In the genomic region with DNA sequence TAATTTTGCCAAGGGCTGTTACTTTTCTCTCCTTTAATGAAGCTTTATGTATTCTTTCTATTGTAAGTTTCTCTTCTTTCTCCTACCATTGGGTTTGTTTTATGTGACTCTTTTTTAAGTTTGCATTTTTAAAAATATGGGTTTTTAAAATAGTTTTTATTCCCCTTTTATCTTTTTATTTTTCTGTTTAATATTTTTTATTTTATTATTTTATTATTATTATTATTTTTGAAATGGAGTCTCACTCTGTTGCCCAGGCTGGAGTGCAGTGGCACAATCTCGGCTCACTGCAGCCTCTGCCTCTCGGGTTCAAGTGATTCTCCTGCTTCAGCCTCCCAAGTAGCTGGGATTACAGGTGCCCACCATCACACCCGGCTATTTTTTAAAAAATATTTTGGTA, we compare ENCODE assay signal across 12 cellular contexts. TPM values are rescaled to one million over a fixed set of nuclear protein-coding genes. Genes with fewer than 3 reads are reported as not detected.
DNase-seq lines count a peak whose midpoint lies in the region; ATAC-seq, FAIRE-seq and TF ChIP-seq lines count a peak whose summit lies in the region.
"Not testable (repeated sequence)": the region's sequence is repeated elsewhere in the genome, so short reads cannot be mapped to it uniquely, and the experiment has no call there.
"Had no signal": no experiment of that assay in that cellular context is flagged by ENCODE, and none has a peak within 500 bp of the region (broad histone marks: within the 10 kb centered on the region; RNA-seq: fewer than 3 reads in every experiment).

No MANE protein-coding gene starts in this region.

- POLR2A ChIA-PET in MCF 10A (lab: Yijun Ruan, JAX) = interaction anchor here (0.8 to 8.5 kb wide), 8 partner anchors 11 to 125 kb away, joined by 3 to 85 read pairs (median 7); a partner anchor contains a TSS

- intact Hi-C loops in MCF 10A (cut with micrococcal nuclease) = not testable (repeated sequence)

- not testable (repeated sequence) for H3K27me3 Mint-ChIP-seq in MCF 10A (ENCODE audit: insufficient read depth, unreplicated experiment)

- FAIRE-seq in G401.6 (lab: Jason Lieb, UNC) = peak; percentile 84
- not testable (repeated sequence) for FAIRE-seq in keratinocyte (lab: Jason Lieb, UNC)

- H3K27ac Mint-ChIP-seq in MCF 10A (ENCODE audit: low read depth, unreplicated experiment) = peak overlapping the region; percentile 65

- DNase-seq in RWPE2 (ENCODE audit: low spot score); MCF 10A (ENCODE audit: unreplicated experiment); keratinocyte (ENCODE audit: low read depth, low spot score); smooth muscle cell (lab: John Stamatoyannopoulos, UW; ENCODE audit: unreplicated experiment): not testable (repeated sequence)

- BruUV-seq in MCF 10A (replicated peaks; lab: Mats Ljungman, UMichigan) = not testable (repeated sequence)

- H3K27ac ChIP-seq in OCI-LY1 (ENCODE audit: low read depth, low read length, poor library complexity, severe bottlenecking); keratinocyte (ENCODE audit: control insufficient read depth, insufficient read depth, low read length): not testable (repeated sequence)
- peak overlapping the region; percentile 24 for H3K27ac ChIP-seq in RWPE2 (ENCODE audit: poor library complexity, severe bottlenecking)
- peak overlapping the region; percentile 49 for H3K27ac ChIP-seq in smooth muscle cell (ENCODE audit: low read depth)

- not testable (repeated sequence) for H3K9me2 ChIP-seq in OCI-LY1 (ENCODE audit: low read depth, low read length)

- not testable (repeated sequence) for H3K27me3 ChIP-seq in OCI-LY1 (ENCODE audit: insufficient read depth, low read length); RWPE2 (ENCODE audit: insufficient read depth, poor library complexity, severe bottlenecking); keratinocyte (ENCODE audit: control insufficient read depth, extremely low read depth, insufficient read depth, low read length); smooth muscle cell (ENCODE audit: low read depth)

- H3K36me3 Mint-ChIP-seq in MCF 10A (ENCODE audit: insufficient read depth, unreplicated experiment) = not testable (repeated sequence)

- not testable (repeated sequence) for H4K20me1 ChIP-seq in OCI-LY1 (ENCODE audit: insufficient read depth, low read length); keratinocyte (ENCODE audit: control insufficient read depth, extremely low read depth, insufficient read depth, low read length)
- peaks cover 72% of the 10 kb centered on the region for H4K20me1 ChIP-seq in smooth muscle cell (ENCODE audit: low read depth)

- CTCF ChIA-PET in MCF 10A (lab: Yijun Ruan, JAX) = interaction anchor here (0.7 to 1.5 kb wide), 6 partner anchors 9 to 146 kb away, joined by 3 to 7 read pairs (median 4); no protein-coding TSS in a partner anchor

- H3K4me1 Mint-ChIP-seq in MCF 10A (ENCODE audit: insufficient read depth, unreplicated experiment) = peaks cover 22% of the 10 kb centered on the region

- WGBS in smooth muscle cell (ENCODE audit: low lambda C conversion rate) = 95% methylated on average over 3 of the region's 3 CpGs

- peaks cover 76% of the 10 kb centered on the region for H3K4me1 ChIP-seq in OCI-LY1 (ENCODE audit: insufficient read depth, low read length, severe bottlenecking)
- peaks cover 26% of the 10 kb centered on the region for H3K4me1 ChIP-seq in RWPE2 (ENCODE audit: insufficient read depth, poor library complexity, severe bottlenecking)
- peaks cover 17% of the 10 kb centered on the region for H3K4me1 ChIP-seq in keratinocyte (ENCODE audit: control insufficient read depth, extremely low read depth, insufficient read depth, low read length)
- H3K4me1 ChIP-seq in smooth muscle cell (ENCODE audit: low read depth) = peaks cover 14% of the 10 kb centered on the region

- H3K4me2 ChIP-seq in OCI-LY1 (ENCODE audit: low read length) = peak overlapping the region; percentile 55; the same call in 1 of the 2 replicates
- peak overlapping the region; percentile 95 for H3K4me2 ChIP-seq in keratinocyte (ENCODE audit: control insufficient read depth, extremely low read depth, insufficient read depth, low read depth, low read length)
- peak overlapping the region; percentile 75 for H3K4me2 ChIP-seq in smooth muscle cell

- H3K79me2 ChIP-seq in OCI-LY1 (ENCODE audit: insufficient read depth, low read length) (peaks cover 47% of the 10 kb centered on the region), smooth muscle cell (ENCODE audit: low read depth) (peaks cover 86% of the 10 kb centered on the region)
- not testable (repeated sequence) for H3K79me2 ChIP-seq in keratinocyte (ENCODE audit: control insufficient read depth, insufficient read depth, low read length)

- H3K36me3 ChIP-seq in OCI-LY1 (ENCODE audit: insufficient read depth, low read length); RWPE2 (ENCODE audit: low read depth); keratinocyte (ENCODE audit: control insufficient read depth in 2 of 2, extremely low read depth in 1 of 2, insufficient read depth in 2 of 2, low read length in 2 of 2); smooth muscle cell (ENCODE audit: low read depth): not testable (repeated sequence)

- H3K9me1 ChIP-seq in keratinocyte (ENCODE audit: control insufficient read depth, extremely low read depth, insufficient read depth, low read length) = not testable (repeated sequence)

- not testable (repeated sequence) for H3K9ac ChIP-seq in OCI-LY1 (ENCODE audit: low read length); keratinocyte (ENCODE audit: control insufficient read depth, extremely low read depth, insufficient read depth, low read length); smooth muscle cell (ENCODE audit: low read depth)

- ATAC-seq in RWPE2 (ENCODE audit: low read depth) = not testable (repeated sequence)

- not testable (repeated sequence) for H3F3A ChIP-seq in OCI-LY1 (ENCODE audit: insufficient read depth, low read length); smooth muscle cell (ENCODE audit: low read depth)

- not testable (repeated sequence) for H3K9me3 Mint-ChIP-seq in MCF 10A (ENCODE audit: unreplicated experiment)

- H2AFZ ChIP-seq in OCI-LY1 (ENCODE audit: low read length); keratinocyte (ENCODE audit: control insufficient read depth, low read length); smooth muscle cell (ENCODE audit: low read depth): not testable (repeated sequence)

- not testable (repeated sequence) for TF ChIP-seq CTCF in OCI-LY1 (IDR thresholded peaks at IDR 0.05; ENCODE audit: low read length); RWPE2 (IDR thresholded peaks at IDR 0.05; ENCODE audit: poor library complexity, severe bottlenecking); MCF 10A (IDR thresholded peaks at IDR 0.05; ENCODE audit: unreplicated experiment); keratinocyte (optimal IDR thresholded peaks at IDR 0.05 in 1 of 3, IDR thresholded peaks at IDR 0.05 in 1 of 3, conservative IDR thresholded peaks at IDR 0.05 in 1 of 3; ENCODE audit: extremely low read depth in 1 of 3, insufficient read depth in 2 of 3, low read length in 3 of 3); smooth muscle cell (IDR thresholded peaks at IDR 0.05; ENCODE audit: borderline replicate concordance, insufficient read depth, poor library complexity, severe bottlenecking)

- H3K4me3 Mint-ChIP-seq in MCF 10A (ENCODE audit: unreplicated experiment) = not testable (repeated sequence)

- H3K4me3 ChIP-seq in OCI-LY1 (ENCODE audit: low read depth, low read length, poor library complexity, severe bottlenecking); RWPE2 (ENCODE audit: severe bottlenecking); keratinocyte (ENCODE audit: control insufficient read depth in 2 of 3, extremely low read depth in 1 of 3, insufficient read depth in 2 of 3, low read depth in 1 of 3, low read length in 3 of 3); smooth muscle cell: not testable (repeated sequence)

- dilution Hi-C loops in keratinocyte (cut with MboI; ENCODE audit: extremely low pct_ligation_motif_present, low sequenced_read_pairs) = not testable (repeated sequence)

- H3K9me3 ChIP-seq in OCI-LY1 (ENCODE audit: low read length); RWPE2 (ENCODE audit: severe bottlenecking); keratinocyte (ENCODE audit: control insufficient read depth, low read depth, low read length); smooth muscle cell (replicated peaks; ENCODE audit: low read depth): not testable (repeated sequence)

RNA-seq across cellular contexts. Expression of a gene that starts 16.4 kb away (rescaled TPM):
- total RNA-seq in MCF 10A (2022) (14.0 and 14.1 TPM in 2 replicates), smooth muscle cell (128 and 142 TPM in 2 replicates)
- polyA plus RNA-seq in keratinocyte (11.2 to 21.6 TPM (median 18.0 TPM) in 3 replicates), smooth muscle cell (103 and 116 TPM in 2 replicates)
- polyA plus RNA-seq in keratinocyte (2011; ENCODE audit: low read depth) = 4.7 TPM
- 12.7 and 17.1 TPM in 2 replicates for polyA plus RNA-seq in keratinocyte (2011; cell fraction: cytosol; rRNA removed)
- 8.8 and 13.8 TPM in 2 replicates for polyA plus RNA-seq in keratinocyte (2011; cell fraction: nucleus; rRNA removed)
- polyA plus RNA-seq in keratinocyte (2012; ENCODE audit: low replicate concordance) = 7.9 and 16.0 TPM in 2 replicates
- polyA minus RNA-seq in keratinocyte = 3.9 to 9.8 TPM (median 6.2 TPM) in 3 replicates
- 12.7 TPM for polyA minus RNA-seq in keratinocyte (2011; cell fraction: cytosol; rRNA and poly(A)+ RNA removed)
- 4.4 and 5.4 TPM in 2 replicates for polyA minus RNA-seq in keratinocyte (2011; cell fraction: nucleus; rRNA and poly(A)+ RNA removed)
- total RNA-seq: G401 had no signal
- polyA plus RNA-seq: CD8-positive, alpha-beta memory T cell had no signal

RNA-seq across cellular contexts. Expression of a gene that starts 34.8 kb away (rescaled TPM):
- total RNA-seq in MCF 10A (2022) (0.17 and 0.65 TPM in 2 replicates), smooth muscle cell (10.6 and 25.0 TPM in 2 replicates)
- polyA plus RNA-seq in keratinocyte (1.5 to 2.4 TPM (median 2.3 TPM) in 3 replicates), smooth muscle cell (1.2 and 20.6 TPM in 2 replicates)
- 1.4 TPM for polyA plus RNA-seq in keratinocyte (2011; ENCODE audit: low read depth)
- polyA plus RNA-seq in keratinocyte (2011; cell fraction: cytosol; rRNA removed) = 1.1 and 1.2 TPM in 2 replicates
- polyA plus RNA-seq in keratinocyte (2011; cell fraction: nucleus; rRNA removed) = 1.2 and 1.5 TPM in 2 replicates
- 0.30 and 0.91 TPM in 2 replicates for polyA plus RNA-seq in keratinocyte (2012; ENCODE audit: low replicate concordance)
- 0.59 to 0.96 TPM in 2 of 3 replicates, not detected in the other for polyA minus RNA-seq in keratinocyte
- not detected for polyA minus RNA-seq in keratinocyte (2011; cell fraction: cytosol; rRNA and poly(A)+ RNA removed)
- not detected in 2 replicates for polyA minus RNA-seq in keratinocyte (2011; cell fraction: nucleus; rRNA and poly(A)+ RNA removed)
- total RNA-seq: CD4-positive, alpha-beta T cell; CD8-positive, alpha-beta memory T cell; Daoy; G401; HFFc6 had no signal
- polyA plus RNA-seq: CD14-positive monocyte; CD8-positive, alpha-beta memory T cell had no signal
